In the genomic region with DNA sequence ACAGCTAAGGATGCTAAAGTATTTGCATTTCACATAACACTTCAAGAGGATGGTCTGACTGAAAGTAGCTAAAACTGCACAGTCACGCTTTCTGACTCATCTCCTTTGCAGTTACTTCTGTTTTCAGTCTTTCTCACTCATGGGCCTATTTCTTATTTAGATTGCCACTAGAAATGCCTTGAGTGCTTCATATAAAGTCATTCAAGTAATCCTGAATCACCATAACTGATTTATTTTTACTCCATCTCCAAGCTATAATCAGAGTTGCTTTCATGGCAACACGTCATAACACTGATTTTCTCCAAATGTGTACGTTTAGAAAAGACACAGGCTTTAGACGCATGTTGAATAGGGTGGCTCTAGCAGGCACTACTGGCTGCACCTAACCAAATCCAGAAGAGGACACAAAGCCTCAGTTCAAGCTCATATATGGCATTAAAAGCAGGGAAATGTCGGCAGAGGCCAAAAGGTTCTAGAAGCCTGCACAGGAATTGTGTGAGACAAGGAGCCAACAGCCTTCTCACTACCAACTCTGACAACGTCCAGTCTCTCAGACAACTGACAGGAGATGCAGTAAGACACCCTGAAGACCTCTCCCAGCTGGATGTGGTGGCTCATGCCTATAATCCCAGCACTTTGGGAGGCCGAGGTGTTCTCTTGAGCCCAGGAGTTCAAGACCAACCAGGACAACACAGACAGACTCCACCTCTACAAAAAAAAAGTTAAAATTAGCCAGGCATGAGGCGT, we compare ENCODE assay signal across 8 cellular contexts.
DNase-seq lines count a peak whose midpoint lies in the region; ATAC-seq, FAIRE-seq and TF ChIP-seq lines count a peak whose summit lies in the region.

No MANE protein-coding gene starts in this region.

- no peak for TF ChIP-seq POLR2A in GM12891 (IDR thresholded peaks at IDR 0.05; ENCODE audit: low read depth, low read length)

- H3K9ac ChIP-seq in adipocyte (ENCODE audit: low read length) (peak overlapping the region; percentile 70), muscle layer of colon (ENCODE audit: low read length) (no peak overlapping the region)

- TF ChIP-seq CTCF in D721Med (IDR thresholded peaks at IDR 0.05; ENCODE audit: insufficient read depth, missing control alignments) = no peak

- intact Hi-C loops in posterior vena cava (cut with DNase I) = no loop called here

- H3K4me3 ChIP-seq in adipocyte (ENCODE audit: low read length) (peak overlapping the region; percentile 24), muscle layer of colon (ENCODE audit: low read depth in 1 of 2, low read length in 2 of 2) (no peak overlapping the region)

- H3K9me3 ChIP-seq in adipocyte (ENCODE audit: control insufficient read depth, low read length) (no peaks in the 10 kb centered on the region), muscle layer of colon (ENCODE audit: low read length) (no peaks in the 10 kb centered on the region)

- DNase-seq in GM12891 (ENCODE audit: insufficient read length, low spot score) (peak; percentile 42), adipocyte (ENCODE audit: low read depth) (peak; percentile 90), posterior vena cava (ENCODE audit: low spot score) (no peak), D341Med (ENCODE audit: low spot score) (no peak), D721Med (ENCODE audit: insufficient read length, low spot score) (no peak)

- peaks cover 35% of the 10 kb centered on the region for H3K4me1 ChIP-seq in adipocyte (ENCODE audit: control insufficient read depth, insufficient read depth, low read length)
- peaks cover 8% of the 10 kb centered on the region for H3K4me1 ChIP-seq in muscle layer of colon (ENCODE audit: insufficient read depth, low read length)

- H3K27me3 ChIP-seq in adipocyte (replicated peaks; ENCODE audit: control insufficient read depth, insufficient read depth, low read length) (no peaks in the 10 kb centered on the region), muscle layer of colon (ENCODE audit: control insufficient read depth in 1 of 2, insufficient read depth in 2 of 2, low read length in 2 of 2) (no peaks in the 10 kb centered on the region)

- peak overlapping the region; percentile 68 for H3K27ac ChIP-seq in muscle layer of colon (ENCODE audit: low read depth, low read length)

- ATAC-seq in GM21423 (IDR thresholded peaks at IDR 0.05; ENCODE audit: unreplicated experiment) (peak; percentile 97), HG03565 (IDR thresholded peaks at IDR 0.05; ENCODE audit: unreplicated experiment) (peak; percentile 98)

- FAIRE-seq in GM12891 (lab: Jason Lieb, UNC) (peak; percentile 83), D721Med (lab: Jason Lieb, UNC) (no peak)

- no peaks in the 10 kb centered on the region for H3K36me3 ChIP-seq in adipocyte (ENCODE audit: control insufficient read depth, insufficient read depth, low read length, severe bottlenecking)
- H3K36me3 ChIP-seq in muscle layer of colon (ENCODE audit: insufficient read depth, low read length) = no peaks in the 10 kb centered on the region

TF ChIP-seq in GM12891, 5 proteins besides CTCF, POLR2A, EP300 and RAD21:
- peak; percentile 72 for TF ChIP-seq POU2F2 (IDR thresholded peaks at IDR 0.05; ENCODE audit: low read depth, low read length)
- TF ChIP-seq POLR2AphosphoS5 (IDR thresholded peaks at IDR 0.05; ENCODE audit: low read depth, low read length) = no peak
- no peak for TF ChIP-seq PAX5 (IDR thresholded peaks at IDR 0.05; ENCODE audit: insufficient read depth, low read length, severe bottlenecking)
TF ChIP-seq in GM12891: peak in this region for 1.

Comparison
In these comparisons a context has a peak if more than half of its experiments do, and no peak if none do; other contexts are left out.
1. DNase-seq: peak in GM12891 (single experiment) and adipocyte (single experiment); none in posterior vena cava (single experiment), D341Med (single experiment) and D721Med (single experiment).